24 cellular contexts compared by ENCODE assay signal in the genomic region with DNA sequence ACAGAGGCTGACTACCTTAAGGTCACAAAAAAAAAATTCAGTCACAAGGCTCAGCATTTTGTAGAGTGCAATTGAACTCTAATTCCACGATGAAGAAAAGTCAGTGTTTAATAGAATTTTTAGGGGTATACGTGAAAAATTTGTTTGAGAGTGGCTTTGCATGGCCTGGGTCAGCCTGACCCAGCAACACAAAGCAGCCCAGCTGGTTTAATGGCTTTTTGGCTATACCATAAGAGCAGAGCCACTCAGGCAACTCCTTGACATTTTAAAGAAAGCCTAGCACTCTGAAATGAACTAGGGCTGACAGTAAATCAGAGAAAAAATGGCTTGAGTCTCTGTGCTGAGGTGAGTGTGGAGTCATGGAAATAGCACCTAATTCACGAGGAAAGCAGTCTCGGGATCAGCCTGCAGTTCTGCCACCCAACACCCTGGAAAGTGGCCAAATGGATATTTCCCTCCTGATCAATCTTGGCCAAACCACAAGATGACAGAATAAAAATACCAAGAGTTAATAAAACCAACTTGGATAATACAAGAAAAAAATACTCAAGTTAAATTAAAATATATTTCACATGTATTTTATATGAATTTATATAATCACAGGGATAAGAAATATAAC. TPM values are rescaled to one million over a fixed set of nuclear protein-coding genes. Genes with fewer than 3 reads are reported as not detected.
DNase-seq lines count a peak whose midpoint lies in the region; ATAC-seq and TF ChIP-seq lines count a peak whose summit lies in the region.
"Had no signal": no experiment of that assay in that cellular context is flagged by ENCODE, and none has a peak within 500 bp of the region (broad histone marks: within the 10 kb centered on the region; RNA-seq: fewer than 3 reads in every experiment).

No MANE protein-coding gene starts in this region.

- H3K18ac ChIP-seq in mesenchymal stem cell (ENCODE audit: low read depth in 1 of 2, low read length in 2 of 2) = no peak overlapping the region

- POLR2A ChIA-PET in HEK293 (lab: Yijun Ruan, JAX) = no interaction called here

- H3K4me2 ChIP-seq in mesenchymal stem cell (ENCODE audit: low read length, poor library complexity, severe bottlenecking) = no peak overlapping the region

- H3K79me1 ChIP-seq in mesenchymal stem cell (replicated peaks; ENCODE audit: low read length, poor library complexity, severe bottlenecking) = no peaks in the 10 kb centered on the region

- peaks cover 28% of the 10 kb centered on the region for H3K36me3 Mint-ChIP-seq in T-helper 2 cell treated with Interferon-gamma antibody and Interleukin-4, amounts not matched to agents 5 μg/mL and 100 μg/mL, for 36 hours (ENCODE audit: low read depth)

- H3K14ac ChIP-seq in mesenchymal stem cell (ENCODE audit: low read length in 2 of 2) = no peak overlapping the region

- H3K4ac ChIP-seq in mesenchymal stem cell (ENCODE audit: low read depth in 1 of 2, low read length in 2 of 2) = no peak overlapping the region

- H3K4me3 Mint-ChIP-seq in T-helper 2 cell treated with Interferon-gamma antibody and Interleukin-4, amounts not matched to agents 5 μg/mL and 100 μg/mL, for 36 hours = peak overlapping the region; percentile 11
- H3K4me3 Mint-ChIP-seq: activated B cell treated with CpG ODN at 0.5 μM for 24 hours, endodermal cell, type B pancreatic cell had no signal

- TF ChIP-seq CTCF in HEK293 (tag by site-specific recombination; IDR thresholded peaks at IDR 0.05) = no peak

- H4K8ac ChIP-seq in mesenchymal stem cell (ENCODE audit: low read length) = no peak overlapping the region

- no peaks in the 10 kb centered on the region for H3K9me3 Mint-ChIP-seq in T-helper 2 cell treated with Interferon-gamma antibody and Interleukin-4, amounts not matched to agents 5 μg/mL and 100 μg/mL, for 36 hours
- H3K9me3 Mint-ChIP-seq: activated B cell treated with CpG ODN at 0.5 μM for 24 hours, endodermal cell, type B pancreatic cell had no signal

- H3K27me3 Mint-ChIP-seq in T-helper 2 cell treated with Interferon-gamma antibody and Interleukin-4, amounts not matched to agents 5 μg/mL and 100 μg/mL, for 36 hours (ENCODE audit: low read depth) = no peaks in the 10 kb centered on the region
- H3K27me3 Mint-ChIP-seq: activated B cell treated with CpG ODN at 0.5 μM for 24 hours, progenitor cell of endocrine pancreas, type B pancreatic cell had no signal

- no peaks in the 10 kb centered on the region for H3K27me3 ChIP-seq in mesenchymal stem cell (ENCODE audit: control insufficient read depth in 1 of 2, insufficient read depth in 1 of 2, low read length in 2 of 2)
- H3K27me3 ChIP-seq in HAP-1 (ENCODE audit: low read depth) = no peaks in the 10 kb centered on the region
- H3K27me3 ChIP-seq: BE2C, neutrophil had no signal

- no peak overlapping the region; the same call in 1 of the 2 replicates for H3K27ac ChIP-seq in HEK293 (ENCODE audit: extremely low read depth, low read depth, low read length)
- H3K27ac ChIP-seq in mesenchymal stem cell (ENCODE audit: low read length, poor library complexity, severe bottlenecking) = no peak overlapping the region
- H3K27ac ChIP-seq: GM23248, neutrophil had no signal

- peaks cover 0 to 2% of the 10 kb centered on the region in 2 experiments; a peak in 2 of 3 replicates for H3K36me3 ChIP-seq in HEK293 (ENCODE audit: control insufficient read depth in 2 of 2, insufficient read depth in 1 of 2, low read length in 2 of 2)
- H3K36me3 ChIP-seq in mesenchymal stem cell (ENCODE audit: control insufficient read depth in 1 of 2, insufficient read depth in 2 of 2, low read depth in 1 of 2, low read length in 2 of 2) = peaks cover 0 to 3% of the 10 kb centered on the region in 2 experiments
- H3K36me3 ChIP-seq in HAP-1 (replicated peaks) = no peaks in the 10 kb centered on the region
- H3K36me3 ChIP-seq: BE2C had no signal

- H2BK12ac ChIP-seq in mesenchymal stem cell (ENCODE audit: low read length in 2 of 2) = no peak overlapping the region

- H2AK5ac ChIP-seq in mesenchymal stem cell (ENCODE audit: low read length, severe bottlenecking) = peak overlapping the region; percentile 36

- peaks cover 9% of the 10 kb centered on the region for H3K4me1 ChIP-seq in HEK293 (ENCODE audit: control insufficient read depth, insufficient read depth, low read length)
- peaks cover 5% of the 10 kb centered on the region for H3K4me1 ChIP-seq in mesenchymal stem cell (ENCODE audit: control insufficient read depth, insufficient read depth, low read depth, low read length)
- H3K4me1 ChIP-seq in HAP-1 = no peaks in the 10 kb centered on the region
- H3K4me1 ChIP-seq: BE2C had no signal

- ATAC-seq in HG03378 (IDR thresholded peaks at IDR 0.05; ENCODE audit: unreplicated experiment) = no peak

- no peak overlapping the region for H2BK15ac ChIP-seq in mesenchymal stem cell (ENCODE audit: low read depth, poor library complexity, severe bottlenecking)

- CTCF ChIA-PET in HEK293 (lab: Yijun Ruan, JAX) = no interaction called here

- no peak overlapping the region for H4K91ac ChIP-seq in mesenchymal stem cell (ENCODE audit: low read length)

- peaks cover 64% of the 10 kb centered on the region for H3K4me1 Mint-ChIP-seq in T-helper 2 cell treated with Interferon-gamma antibody and Interleukin-4, amounts not matched to agents 5 μg/mL and 100 μg/mL, for 36 hours (ENCODE audit: low read depth)

- no peak overlapping the region for H3K23ac ChIP-seq in mesenchymal stem cell (ENCODE audit: low read length in 2 of 2)

- H3K27ac Mint-ChIP-seq in T-helper 2 cell treated with Interferon-gamma antibody and Interleukin-4, amounts not matched to agents 5 μg/mL and 100 μg/mL, for 36 hours = no peak overlapping the region
- H3K27ac Mint-ChIP-seq: activated B cell treated with CpG ODN at 0.5 μM for 24 hours, endodermal cell, progenitor cell of endocrine pancreas, type B pancreatic cell had no signal

- H2BK120ac ChIP-seq in mesenchymal stem cell (ENCODE audit: low read depth, low read length) = no peak overlapping the region

- DNase-seq in T-helper 2 cell treated with Interferon-gamma antibody and Interleukin-4, amounts not matched to agents 5 μg/mL and 100 μg/mL, for 36 hours (ENCODE audit: low spot score) = no peak
- DNase-seq in T-helper 2 cell = no peak
- peak; percentile 63 for DNase-seq in astrocyte of the hippocampus (ENCODE audit: low read depth, low spot score)
- DNase-seq in mesenchymal stem cell = no peak
- DNase-seq in anterior cingulate cortex (lab: John Stamatoyannopoulos, UW) = no peak
- no peak for DNase-seq in HAP-1 (ENCODE audit: low spot score in 2 of 2)
- DNase-seq: activated B cell treated with CpG ODN at 0.5 μM for 24 hours; activated effector memory CD4-positive, alpha-beta T cell treated with Interleukin-2 at 50 U/mL for 16 hours; BE2C; cortex of kidney; endodermal cell; GM23248; Kasumi-1; NCI-H1092 treated with DMSO at 0.1 percent for 48 hours; NCI-H187 treated with DMSO at 0.1 percent for 48 hours; NCI-H345; NCI-H774; T1000 had no signal

- no peak overlapping the region for H3K9ac ChIP-seq in mesenchymal stem cell (ENCODE audit: low read length)
- H3K9ac ChIP-seq: GM23248 had no signal

- H3K4me3 ChIP-seq in HEK293 (ENCODE audit: low read depth, low read length) (no peak overlapping the region), mesenchymal stem cell (ENCODE audit: insufficient read depth in 1 of 2, low read depth in 1 of 2, low read length in 2 of 2) (no peak overlapping the region), HAP-1 (no peak overlapping the region)
- H3K4me3 ChIP-seq: GM23248, lung had no signal

- H3K9me3 ChIP-seq in HEK293 (ENCODE audit: control insufficient read depth, insufficient read depth, low read depth, low read length) (no peaks in the 10 kb centered on the region), mesenchymal stem cell (ENCODE audit: control insufficient read depth, low read length) (no peaks in the 10 kb centered on the region), HAP-1 (no peaks in the 10 kb centered on the region)
- H3K9me3 ChIP-seq: BE2C, neutrophil had no signal

- in situ Hi-C loops in HAP-1 (cut with MboI; ENCODE audit: low sequenced_read_pairs) = no loop called here

- H2BK5ac ChIP-seq in mesenchymal stem cell (ENCODE audit: low read depth, low read length, poor library complexity, severe bottlenecking) = no peak overlapping the region

- H2AFZ ChIP-seq in mesenchymal stem cell (ENCODE audit: low read depth, low read length) = no peak overlapping the region
- H2AFZ ChIP-seq: GM23248 had no signal

- WGBS in mesenchymal stem cell = 71% methylated on average over 3 of the region's 4 CpGs

TF ChIP-seq in HEK293, 187 proteins besides CTCF, POLR2A, EP300 and RAD21 (continues in another document):
- TF ChIP-seq PRDM10 (tag by site-specific recombination; IDR thresholded peaks at IDR 0.05) = 0 out of 2 replicates have a peak, but pooled peaks have one; percentile 13

RNA-seq across cellular contexts. Expression of gene GALNT4, which starts 59.5 kb away (rescaled TPM):
- 4.8 TPM for polyA plus RNA-seq in mesenchymal stem cell (2013, experiment 1 of 2)
- polyA plus RNA-seq in mesenchymal stem cell (2013, experiment 2 of 2) = 4.8 TPM
